Comparison of ENCODE assay signal across 1 cellular context in the genomic region with DNA sequence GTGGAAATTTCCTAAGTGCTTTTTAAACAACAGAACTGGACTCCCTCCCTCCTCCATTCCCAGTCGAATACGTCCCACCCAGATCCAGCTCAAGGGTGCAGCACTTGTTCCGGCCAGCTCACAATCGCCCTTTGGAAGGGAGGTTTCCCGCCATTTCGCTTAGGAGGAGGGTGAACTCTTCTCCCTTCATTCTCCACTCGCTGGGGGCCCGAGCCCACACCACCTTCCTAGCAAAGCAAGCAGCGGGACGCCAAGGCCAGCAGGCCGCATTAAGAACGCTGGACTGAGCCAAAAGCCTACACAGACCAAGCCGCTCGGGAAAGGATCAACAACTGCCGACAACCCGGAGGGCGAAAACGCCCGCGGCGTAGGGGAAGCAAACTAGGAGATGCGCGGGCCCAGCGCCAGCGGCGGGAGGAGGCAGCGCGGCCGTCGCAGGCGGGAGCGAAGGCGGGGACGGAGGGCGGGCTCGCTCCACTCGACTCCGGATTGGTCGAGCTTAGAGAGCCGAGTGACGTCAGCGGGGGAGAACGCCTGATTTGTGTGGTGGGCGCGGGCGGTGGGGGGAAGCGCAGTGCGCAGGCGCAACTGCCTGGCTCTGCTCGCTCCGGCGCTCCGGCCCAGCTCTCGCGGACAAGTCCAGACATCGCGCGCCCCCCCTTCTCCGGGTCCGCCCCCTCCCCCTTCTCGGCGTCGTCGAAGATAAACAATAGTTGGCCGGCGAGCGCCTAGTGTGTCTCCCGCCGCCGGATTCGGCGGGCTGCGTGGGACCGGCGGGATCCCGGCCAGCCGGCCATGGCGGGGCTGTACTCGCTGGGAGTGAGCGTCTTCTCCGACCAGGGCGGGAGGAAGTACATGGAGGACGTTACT.
TF ChIP-seq lines count a peak whose summit lies in the region.

Gene PPM1D, plus strand, starts transcription at position 574 of the 870 bp plus-strand sequence. Its CDS starts 222 bp downstream, at position 796.

TF ChIP-seq in HepG2, 621 proteins besides CTCF, POLR2A, EP300 and RAD21 (continued from another document and continues in another):
- TF ChIP-seq THRA (CRISPR knock-in tag; IDR thresholded peaks at IDR 0.05; ENCODE audit: borderline replicate concordance) (peak; percentile 74), HNF1A (IDR thresholded peaks at IDR 0.05; ENCODE audit: low read depth) (no peak), HNF1A (CRISPR knock-in tag; IDR thresholded peaks at IDR 0.05; ENCODE audit: borderline replicate concordance) (peak; percentile 51; the same call in 1 of the 2 replicates), MED1 (CRISPR knock-in tag; IDR thresholded peaks at IDR 0.05) (peak; percentile 75; the same call in 1 of the 2 replicates), ZBTB26 (CRISPR knock-in tag; IDR thresholded peaks at IDR 0.05; ENCODE audit: borderline replicate concordance) (peak; percentile 92), NR3C1 (CRISPR knock-in tag; IDR thresholded peaks at IDR 0.05) (no peak), PCBP1 (IDR thresholded peaks at IDR 0.05; ENCODE audit: borderline replicate concordance, low read depth, low read length) (0 out of 2 replicates have a peak, but pooled peaks have one; percentile 64), IRF1 (CRISPR knock-in tag; IDR thresholded peaks at IDR 0.05; ENCODE audit: low read depth) (no peak), TBL1XR1 (IDR thresholded peaks at IDR 0.05; ENCODE audit: borderline replicate concordance, low read length, partially characterized antibody) (peak; percentile 42), CAMTA2 (CRISPR knock-in tag; IDR thresholded peaks at IDR 0.05; ENCODE audit: borderline replicate concordance) (peak; percentile 84), ZNF33B (CRISPR knock-in tag; IDR thresholded peaks at IDR 0.05) (peak; percentile 91), ATF7-NPFF (CRISPR knock-in tag; IDR thresholded peaks at IDR 0.05; ENCODE audit: low read depth) (peak; percentile 90), KMT2B (CRISPR knock-in tag; IDR thresholded peaks at IDR 0.05) (peak; percentile 93), NCOR1 (IDR thresholded peaks at IDR 0.05; ENCODE audit: borderline replicate concordance, low read length) (peak; percentile 66; the same call in 1 of the 2 replicates), FOXC1 (CRISPR knock-in tag; IDR thresholded peaks at IDR 0.05; ENCODE audit: borderline replicate concordance) (peak; percentile 93; the same call in 1 of the 2 replicates), ZNF678 (CRISPR knock-in tag; IDR thresholded peaks at IDR 0.05) (no peak; the same call in 1 of the 2 replicates), ZNF773 (CRISPR knock-in tag; IDR thresholded peaks at IDR 0.05; ENCODE audit: borderline replicate concordance) (peak; percentile 94), ZNF546 (CRISPR knock-in tag; conservative IDR thresholded peaks at IDR 0.05) (peak; percentile 95), NCOA1 (CRISPR knock-in tag; IDR thresholded peaks at IDR 0.05) (no peak), FOSL2 (CRISPR knock-in tag; IDR thresholded peaks at IDR 0.05) (peak; percentile 50), MZF1 (CRISPR knock-in tag; IDR thresholded peaks at IDR 0.05; ENCODE audit: borderline replicate concordance) (peak; percentile 92), SATB2 (CRISPR knock-in tag; IDR thresholded peaks at IDR 0.05) (peak; percentile 95), JDP2 (CRISPR knock-in tag; IDR thresholded peaks at IDR 0.05; ENCODE audit: borderline replicate concordance) (peak; percentile 71; the same call in 1 of the 2 replicates), ZNF547 (CRISPR knock-in tag; IDR thresholded peaks at IDR 0.05) (peak; percentile 96), SMC3 (IDR thresholded peaks at IDR 0.05; ENCODE audit: low read length) (no peak), KLF15 (CRISPR knock-in tag; IDR thresholded peaks at IDR 0.05; ENCODE audit: borderline replicate concordance) (0 out of 2 replicates have a peak, but pooled peaks have one; percentile 80), MBD4 (IDR thresholded peaks at IDR 0.05; ENCODE audit: borderline replicate concordance, low read length) (no peak), PITX1 (CRISPR knock-in tag; IDR thresholded peaks at IDR 0.05) (peak; percentile 60), ARNT (IDR thresholded peaks at IDR 0.05) (no peak)
- TF ChIP-seq, protein P1, sequence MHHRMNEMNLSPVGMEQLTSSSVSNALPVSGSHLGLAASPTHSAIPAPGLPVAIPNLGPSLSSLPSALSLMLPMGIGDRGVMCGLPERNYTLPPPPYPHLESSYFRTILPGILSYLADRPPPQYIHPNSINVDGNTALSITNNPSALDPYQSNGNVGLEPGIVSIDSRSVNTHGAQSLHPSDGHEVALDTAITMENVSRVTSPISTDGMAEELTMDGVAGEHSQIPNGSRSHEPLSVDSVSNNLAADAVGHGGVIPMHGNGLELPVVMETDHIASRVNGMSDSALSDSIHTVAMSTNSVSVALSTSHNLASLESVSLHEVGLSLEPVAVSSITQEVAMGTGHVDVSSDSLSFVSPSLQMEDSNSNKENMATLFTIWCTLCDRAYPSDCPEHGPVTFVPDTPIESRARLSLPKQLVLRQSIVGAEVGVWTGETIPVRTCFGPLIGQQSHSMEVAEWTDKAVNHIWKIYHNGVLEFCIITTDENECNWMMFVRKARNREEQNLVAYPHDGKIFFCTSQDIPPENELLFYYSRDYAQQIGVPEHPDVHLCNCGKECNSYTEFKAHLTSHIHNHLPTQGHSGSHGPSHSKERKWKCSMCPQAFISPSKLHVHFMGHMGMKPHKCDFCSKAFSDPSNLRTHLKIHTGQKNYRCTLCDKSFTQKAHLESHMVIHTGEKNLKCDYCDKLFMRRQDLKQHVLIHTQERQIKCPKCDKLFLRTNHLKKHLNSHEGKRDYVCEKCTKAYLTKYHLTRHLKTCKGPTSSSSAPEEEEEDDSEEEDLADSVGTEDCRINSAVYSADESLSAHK (CRISPR knock-in tag; IDR thresholded peaks at IDR 0.05; ENCODE audit: borderline replicate concordance): no peak
- TF ChIP-seq, protein P2, sequence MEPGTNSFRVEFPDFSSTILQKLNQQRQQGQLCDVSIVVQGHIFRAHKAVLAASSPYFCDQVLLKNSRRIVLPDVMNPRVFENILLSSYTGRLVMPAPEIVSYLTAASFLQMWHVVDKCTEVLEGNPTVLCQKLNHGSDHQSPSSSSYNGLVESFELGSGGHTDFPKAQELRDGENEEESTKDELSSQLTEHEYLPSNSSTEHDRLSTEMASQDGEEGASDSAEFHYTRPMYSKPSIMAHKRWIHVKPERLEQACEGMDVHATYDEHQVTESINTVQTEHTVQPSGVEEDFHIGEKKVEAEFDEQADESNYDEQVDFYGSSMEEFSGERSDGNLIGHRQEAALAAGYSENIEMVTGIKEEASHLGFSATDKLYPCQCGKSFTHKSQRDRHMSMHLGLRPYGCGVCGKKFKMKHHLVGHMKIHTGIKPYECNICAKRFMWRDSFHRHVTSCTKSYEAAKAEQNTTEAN (CRISPR knock-in tag; conservative IDR thresholded peaks at IDR 0.05): peak; percentile 86
- TF ChIP-seq, protein P3, sequence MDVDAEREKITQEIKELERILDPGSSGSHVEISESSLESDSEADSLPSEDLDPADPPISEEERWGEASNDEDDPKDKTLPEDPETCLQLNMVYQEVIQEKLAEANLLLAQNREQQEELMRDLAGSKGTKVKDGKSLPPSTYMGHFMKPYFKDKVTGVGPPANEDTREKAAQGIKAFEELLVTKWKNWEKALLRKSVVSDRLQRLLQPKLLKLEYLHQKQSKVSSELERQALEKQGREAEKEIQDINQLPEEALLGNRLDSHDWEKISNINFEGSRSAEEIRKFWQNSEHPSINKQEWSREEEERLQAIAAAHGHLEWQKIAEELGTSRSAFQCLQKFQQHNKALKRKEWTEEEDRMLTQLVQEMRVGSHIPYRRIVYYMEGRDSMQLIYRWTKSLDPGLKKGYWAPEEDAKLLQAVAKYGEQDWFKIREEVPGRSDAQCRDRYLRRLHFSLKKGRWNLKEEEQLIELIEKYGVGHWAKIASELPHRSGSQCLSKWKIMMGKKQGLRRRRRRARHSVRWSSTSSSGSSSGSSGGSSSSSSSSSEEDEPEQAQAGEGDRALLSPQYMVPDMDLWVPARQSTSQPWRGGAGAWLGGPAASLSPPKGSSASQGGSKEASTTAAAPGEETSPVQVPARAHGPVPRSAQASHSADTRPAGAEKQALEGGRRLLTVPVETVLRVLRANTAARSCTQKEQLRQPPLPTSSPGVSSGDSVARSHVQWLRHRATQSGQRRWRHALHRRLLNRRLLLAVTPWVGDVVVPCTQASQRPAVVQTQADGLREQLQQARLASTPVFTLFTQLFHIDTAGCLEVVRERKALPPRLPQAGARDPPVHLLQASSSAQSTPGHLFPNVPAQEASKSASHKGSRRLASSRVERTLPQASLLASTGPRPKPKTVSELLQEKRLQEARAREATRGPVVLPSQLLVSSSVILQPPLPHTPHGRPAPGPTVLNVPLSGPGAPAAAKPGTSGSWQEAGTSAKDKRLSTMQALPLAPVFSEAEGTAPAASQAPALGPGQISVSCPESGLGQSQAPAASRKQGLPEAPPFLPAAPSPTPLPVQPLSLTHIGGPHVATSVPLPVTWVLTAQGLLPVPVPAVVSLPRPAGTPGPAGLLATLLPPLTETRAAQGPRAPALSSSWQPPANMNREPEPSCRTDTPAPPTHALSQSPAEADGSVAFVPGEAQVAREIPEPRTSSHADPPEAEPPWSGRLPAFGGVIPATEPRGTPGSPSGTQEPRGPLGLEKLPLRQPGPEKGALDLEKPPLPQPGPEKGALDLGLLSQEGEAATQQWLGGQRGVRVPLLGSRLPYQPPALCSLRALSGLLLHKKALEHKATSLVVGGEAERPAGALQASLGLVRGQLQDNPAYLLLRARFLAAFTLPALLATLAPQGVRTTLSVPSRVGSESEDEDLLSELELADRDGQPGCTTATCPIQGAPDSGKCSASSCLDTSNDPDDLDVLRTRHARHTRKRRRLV (CRISPR knock-in tag; IDR thresholded peaks at IDR 0.05): peak; percentile 90
- TF ChIP-seq, protein P4, sequence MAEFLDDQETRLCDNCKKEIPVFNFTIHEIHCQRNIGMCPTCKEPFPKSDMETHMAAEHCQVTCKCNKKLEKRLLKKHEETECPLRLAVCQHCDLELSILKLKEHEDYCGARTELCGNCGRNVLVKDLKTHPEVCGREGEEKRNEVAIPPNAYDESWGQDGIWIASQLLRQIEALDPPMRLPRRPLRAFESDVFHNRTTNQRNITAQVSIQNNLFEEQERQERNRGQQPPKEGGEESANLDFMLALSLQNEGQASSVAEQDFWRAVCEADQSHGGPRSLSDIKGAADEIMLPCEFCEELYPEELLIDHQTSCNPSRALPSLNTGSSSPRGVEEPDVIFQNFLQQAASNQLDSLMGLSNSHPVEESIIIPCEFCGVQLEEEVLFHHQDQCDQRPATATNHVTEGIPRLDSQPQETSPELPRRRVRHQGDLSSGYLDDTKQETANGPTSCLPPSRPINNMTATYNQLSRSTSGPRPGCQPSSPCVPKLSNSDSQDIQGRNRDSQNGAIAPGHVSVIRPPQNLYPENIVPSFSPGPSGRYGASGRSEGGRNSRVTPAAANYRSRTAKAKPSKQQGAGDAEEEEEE (CRISPR knock-in tag; IDR thresholded peaks at IDR 0.05; ENCODE audit: borderline replicate concordance): 0 out of 2 replicates have a peak, but pooled peaks have one; percentile 51
- TF ChIP-seq, protein P5, sequence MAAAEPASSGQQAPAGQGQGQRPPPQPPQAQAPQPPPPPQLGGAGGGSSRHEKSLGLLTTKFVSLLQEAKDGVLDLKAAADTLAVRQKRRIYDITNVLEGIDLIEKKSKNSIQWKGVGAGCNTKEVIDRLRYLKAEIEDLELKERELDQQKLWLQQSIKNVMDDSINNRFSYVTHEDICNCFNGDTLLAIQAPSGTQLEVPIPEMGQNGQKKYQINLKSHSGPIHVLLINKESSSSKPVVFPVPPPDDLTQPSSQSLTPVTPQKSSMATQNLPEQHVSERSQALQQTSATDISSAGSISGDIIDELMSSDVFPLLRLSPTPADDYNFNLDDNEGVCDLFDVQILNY (CRISPR knock-in tag; conservative IDR thresholded peaks at IDR 0.05): peak; percentile 86
